Comparison of ENCODE assay signal across 8 cellular contexts in the genomic region with DNA sequence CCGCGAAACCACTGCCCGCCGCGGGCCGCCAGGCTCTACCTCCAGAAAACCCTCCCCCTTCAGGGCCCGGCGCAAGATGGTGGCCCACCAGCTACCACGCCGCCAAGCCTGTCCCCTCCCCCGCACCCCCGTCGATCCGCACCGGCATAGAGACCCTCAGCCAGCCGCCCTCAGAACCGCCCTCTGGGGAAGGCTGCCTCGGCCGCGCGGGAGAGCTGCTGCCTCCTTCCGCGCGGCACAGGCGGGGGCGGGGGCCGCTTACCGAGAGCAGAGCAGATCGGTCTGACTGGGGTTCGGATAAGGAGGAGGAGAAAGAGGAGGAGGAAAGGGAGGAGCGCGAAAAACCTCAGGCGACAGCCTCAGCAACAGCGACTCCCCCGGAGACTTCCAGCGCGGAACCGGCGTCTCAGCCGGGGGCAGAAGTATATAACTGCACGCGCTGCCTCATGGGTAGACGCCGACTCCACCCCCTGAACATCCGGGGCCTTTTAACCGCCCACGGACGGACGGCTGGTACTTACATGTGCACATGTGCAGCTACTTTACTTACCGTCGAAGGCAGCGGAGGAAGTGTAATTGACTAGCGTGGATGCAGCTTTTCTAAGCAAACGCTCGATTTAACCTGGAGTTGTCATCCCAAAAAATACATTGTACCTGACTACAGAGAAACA. TPM values are rescaled to one million over a fixed set of nuclear protein-coding genes. Genes with fewer than 3 reads are reported as not detected.
DNase-seq lines count a peak whose midpoint lies in the region; ATAC-seq and TF ChIP-seq lines count a peak whose summit lies in the region.

A gene with protein sequence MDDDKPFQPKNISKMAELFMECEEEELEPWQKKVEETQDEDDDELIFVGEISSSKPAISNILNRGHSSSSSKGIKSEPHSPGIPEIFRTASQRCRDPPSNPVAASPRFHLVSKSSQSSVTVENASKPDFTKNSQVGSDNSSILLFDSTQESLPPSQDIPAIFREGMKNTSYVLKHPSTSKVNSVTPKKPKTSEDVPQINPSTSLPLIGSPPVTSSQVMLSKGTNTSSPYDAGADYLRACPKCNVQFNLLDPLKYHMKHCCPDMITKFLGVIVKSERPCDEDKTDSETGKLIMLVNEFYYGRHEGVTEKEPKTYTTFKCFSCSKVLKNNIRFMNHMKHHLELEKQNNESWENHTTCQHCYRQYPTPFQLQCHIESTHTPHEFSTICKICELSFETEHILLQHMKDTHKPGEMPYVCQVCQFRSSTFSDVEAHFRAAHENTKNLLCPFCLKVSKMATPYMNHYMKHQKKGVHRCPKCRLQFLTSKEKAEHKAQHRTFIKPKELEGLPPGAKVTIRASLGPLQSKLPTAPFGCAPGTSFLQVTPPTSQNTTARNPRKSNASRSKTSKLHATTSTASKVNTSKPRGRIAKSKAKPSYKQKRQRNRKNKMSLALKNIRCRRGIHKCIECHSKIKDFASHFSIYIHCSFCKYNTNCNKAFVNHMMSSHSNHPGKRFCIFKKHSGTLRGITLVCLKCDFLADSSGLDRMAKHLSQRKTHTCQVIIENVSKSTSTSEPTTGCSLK (minus strand): TSS at position 400 of the 671 bp plus-strand sequence. CDS start 8,450 bp downstream, outside the sequence.

- H3K27me3 ChIP-seq in spleen (replicated peaks in 1 of 7): no peaks in the 10 kb centered on the region

- peak in 1 of 3 donors; percentile 68 for TF ChIP-seq POLR2A in spleen (IDR thresholded peaks at IDR 0.05)

- TF ChIP-seq CTCF in AG09319 (IDR thresholded peaks at IDR 0.05; ENCODE audit: low read depth, low read length): peak; percentile 41
- TF ChIP-seq CTCF in WI38 (IDR thresholded peaks at IDR 0.05; ENCODE audit: low read depth, low read length): peak; percentile 20; the same call in 1 of the 2 replicates
- peak; percentile 28 for TF ChIP-seq CTCF in cardiac fibroblast (IDR thresholded peaks at IDR 0.05; ENCODE audit: low read depth, low read length)
- peak in 5 of 11 experiments; percentile 17 to 47 (median 36) for TF ChIP-seq CTCF in spleen (IDR thresholded peaks at IDR 0.05 in 8 of 11, conservative IDR thresholded peaks at IDR 0.05 in 3 of 11)

- WGBS in spleen, 5 donors: 2 to 47% (median 2%) methylated on average over 32 to 55 of the region's 55 CpGs

- DNase-seq in AG09319 (ENCODE audit: extremely low read depth, low read depth) (peak; percentile 80), NCI-H2196 treated with DMSO at 0.1 percent for 48 hours (lab: John Stamatoyannopoulos, UW; ENCODE audit: unreplicated experiment) (peak; percentile 80), cardiac fibroblast (ENCODE audit: low read depth in 2 of 2) (peak; percentile 94), inferior parietal cortex (ENCODE audit: extremely low spot score) (peak; percentile 80), spleen (peak; percentile 96)

- ATAC-seq in GM18909 (IDR thresholded peaks at IDR 0.05; ENCODE audit: poor library complexity, unreplicated experiment): peak; percentile 96
- ATAC-seq in HG03159 (IDR thresholded peaks at IDR 0.05; ENCODE audit: unreplicated experiment): peak; percentile 95

- H3K4me3 ChIP-seq in WI38 (ENCODE audit: low read depth, low read length) (peak within 1 kb of the TSS; percentile 75), cardiac fibroblast (replicated peaks in 1 of 2; ENCODE audit: low read depth in 2 of 2, low read length in 2 of 2) (peak within 1 kb of the TSS; percentile 46 to 66), spleen (peak within 1 kb of the TSS; percentile 44 to 76 (median 51))

- peaks cover 0 to 14% (median 8%) of the 10 kb centered on the region in 6 donors for H3K4me1 ChIP-seq in spleen

- peak within 1 kb of the TSS; percentile 53 to 89 (median 84) for H3K27ac ChIP-seq in spleen

- intact Hi-C loops in spleen (cut with DNase I; ENCODE audit: low total_unique reads): no loop called here

- H3K9me3 ChIP-seq in spleen: peaks cover 0 to 9% (median 0%) of the 10 kb centered on the region in 8 donors

- no peaks in the 10 kb centered on the region for H3K36me3 ChIP-seq in spleen

RNA-seq across cellular contexts. Expression of the gene that starts here (rescaled TPM):
- 1 to 10 TPM; 4.3 to 6.8 (median 6.4) TPM for total RNA-seq in spleen
- polyA plus RNA-seq in spleen: 1 to 10 TPM; 1.3 to 1.5 (median 1.4) TPM

Comparison
In these comparisons a context has a peak if more than half of its experiments do, and no peak if none do; other contexts are left out.
1. Peak in every context shown above with its lines: DNase-seq, ATAC-seq, H3K4me3 ChIP-seq and H3K27ac ChIP-seq.